ENCODE assay signal across 25 cellular contexts in the genomic region with DNA sequence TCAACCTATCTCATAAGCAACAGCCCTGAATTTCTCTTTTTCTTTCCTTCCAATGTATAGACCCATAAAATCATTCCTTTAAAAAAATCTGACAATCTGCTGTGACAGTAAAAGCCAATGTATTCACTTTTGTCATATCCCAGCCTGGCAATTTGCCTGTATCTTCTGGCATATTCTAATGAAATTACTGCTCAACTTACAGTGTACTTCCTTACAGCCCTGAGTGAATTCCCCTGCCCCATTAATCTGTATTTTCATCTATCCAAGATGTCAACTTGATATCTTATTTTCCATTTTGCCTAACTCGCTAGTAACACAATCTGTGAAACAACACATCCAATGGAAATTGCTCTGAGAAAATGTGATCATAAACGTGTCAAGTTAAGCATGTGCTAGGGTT. TPM values are rescaled to one million over a fixed set of nuclear protein-coding genes. Genes with fewer than 3 reads are reported as not detected.
DNase-seq lines count a peak whose midpoint lies in the region; ATAC-seq, FAIRE-seq and TF ChIP-seq lines count a peak whose summit lies in the region.
"Had no signal": no experiment of that assay in that cellular context is flagged by ENCODE, and none has a peak within 500 bp of the region (broad histone marks: within the 10 kb centered on the region; RNA-seq: fewer than 3 reads in every experiment).

No MANE protein-coding gene starts in this region.

- no peaks in the 10 kb centered on the region for H3K79me2 ChIP-seq in SK-N-SH (ENCODE audit: insufficient read depth)
- no peaks in the 10 kb centered on the region for H3K79me2 ChIP-seq in endothelial cell of umbilical vein (ENCODE audit: control insufficient read depth, insufficient read depth, low read length)

- dilution Hi-C loops in endothelial cell of umbilical vein (cut with MboI; ENCODE audit: extremely low pct_ligation_motif_present, low sequenced_read_pairs): no loop called here

- TF ChIP-seq EP300 in SK-N-SH (IDR thresholded peaks at IDR 0.05; ENCODE audit: borderline replicate concordance in 1 of 2, low read depth in 1 of 2, low read length in 1 of 2) (peak in 1 of 2 experiments; percentile 66; a peak in 1 of 4 replicates), transverse colon (IDR thresholded peaks at IDR 0.05; ENCODE audit: low read depth) (no peak)

- H2AFZ ChIP-seq in SK-N-SH (ENCODE audit: low read depth): no peak overlapping the region
- H2AFZ ChIP-seq in endothelial cell of umbilical vein (ENCODE audit: low read depth, low read length): no peak overlapping the region
- H2AFZ ChIP-seq: GM23248 had no signal

- no TSS peak for BruUV-seq in endothelial cell of umbilical vein (replicated peaks; lab: Mats Ljungman, UMichigan)

- FAIRE-seq in endothelial cell of umbilical vein (lab: Jason Lieb, UNC): no peak
- FAIRE-seq: A204.1, GM12891, GM19239, H1 had no signal

- H3F3A ChIP-seq in SK-N-SH (replicated peaks; ENCODE audit: insufficient read depth): no peaks in the 10 kb centered on the region

- H3K4me3 ChIP-seq in BE2C (ENCODE audit: low read depth, low read length) (no peak overlapping the region), LNCaP clone FGC (ENCODE audit: low read depth, low read length) (no peak overlapping the region), SK-N-SH (ENCODE audit: low read depth in 2 of 2, low read length in 1 of 2) (no peak overlapping the region), endothelial cell of umbilical vein (replicated peaks in 1 of 3; ENCODE audit: insufficient read depth in 1 of 3, low read depth in 1 of 3, low read length in 3 of 3) (no peak overlapping the region), transverse colon (no peak overlapping the region)
- H3K4me3 ChIP-seq: BLaER1 treated with 17β-estradiol and CSF1 and Interleukin-3, amounts not matched to agents 10 nM and 100 nM; GM23248 had no signal

- in situ Hi-C loops in transverse colon (cut with MboI; ENCODE audit: low pct_ligation_motif_present in 1 of 4, low pct_unique_long_range_greater_than_20kb in 1 of 4, low sequenced_read_pairs in 3 of 4): no loop called here

- TF ChIP-seq POLR2A in endothelial cell of umbilical vein (IDR thresholded peaks at IDR 0.05; ENCODE audit: low read depth, low read length) (no peak), transverse colon (IDR thresholded peaks at IDR 0.05) (no peak)

- no peak for TF ChIP-seq CTCF in BE2C (IDR thresholded peaks at IDR 0.05; ENCODE audit: low read depth, low read length)
- TF ChIP-seq CTCF in LNCaP clone FGC (IDR thresholded peaks at IDR 0.05; ENCODE audit: control insufficient read depth, extremely low read depth, insufficient read depth): no peak
- no peak for TF ChIP-seq CTCF in SK-N-SH (IDR thresholded peaks at IDR 0.05)
- no peak for TF ChIP-seq CTCF in endothelial cell of umbilical vein (IDR thresholded peaks at IDR 0.05; ENCODE audit: extremely low read depth in 1 of 2, insufficient read depth in 1 of 2, low read depth in 1 of 2, low read length in 2 of 2)
- no peak for TF ChIP-seq CTCF in transverse colon (IDR thresholded peaks at IDR 0.05)

- H4K20me1 ChIP-seq in SK-N-SH (ENCODE audit: insufficient read depth) (no peaks in the 10 kb centered on the region), endothelial cell of umbilical vein (replicated peaks; ENCODE audit: control insufficient read depth, extremely low read depth, insufficient read depth, low read length) (no peaks in the 10 kb centered on the region)
- H4K20me1 ChIP-seq: BLaER1 treated with 17β-estradiol and CSF1 and Interleukin-3, amounts not matched to agents 10 nM and 100 nM had no signal

- H3K9me3 ChIP-seq in BE2C (no peaks in the 10 kb centered on the region), SK-N-SH (no peaks in the 10 kb centered on the region), endothelial cell of umbilical vein (replicated peaks; ENCODE audit: control insufficient read depth, insufficient read depth, low read length) (no peaks in the 10 kb centered on the region), transverse colon (no peaks in the 10 kb centered on the region)
- H3K9me3 ChIP-seq: BLaER1 treated with 17β-estradiol and CSF1 and Interleukin-3, amounts not matched to agents 10 nM and 100 nM had no signal

- no peak for ATAC-seq in GM18517 (IDR thresholded peaks at IDR 0.05; ENCODE audit: unreplicated experiment)

- 31% methylated on average over 2 of the region's 2 CpGs for WGBS in SK-N-SH (ENCODE audit: low lambda C conversion rate)
- WGBS in transverse colon (ENCODE audit: low coverage in 1 of 2), 2 donors: 73 to 83% methylated on average over 2 of the region's 2 CpGs

- H3K4me1 ChIP-seq in BE2C (peaks cover 12% of the 10 kb centered on the region), SK-N-SH (ENCODE audit: control insufficient read depth in 1 of 2, insufficient read depth in 2 of 2, low read depth in 1 of 2, low read length in 1 of 2) (peaks cover 0 to 17% of the 10 kb centered on the region in 2 experiments; a peak in 3 of 4 replicates), endothelial cell of umbilical vein (ENCODE audit: control insufficient read depth, extremely low read depth, insufficient read depth, low read length) (peaks cover 4% of the 10 kb centered on the region), transverse colon (peaks cover 0 to 14% (median 0%) of the 10 kb centered on the region in 4 donors)

- CTCF ChIA-PET in SK-N-SH (lab: Yijun Ruan, JAX): no interaction called here
- CTCF ChIA-PET in endothelial cell of umbilical vein (lab: Charles Lee): interaction anchor here (1.4 kb wide), 1 partner anchor 9 kb away, joined by 8 read pairs; no protein-coding TSS in a partner anchor

- POLR2A ChIA-PET in SK-N-SH (lab: Yijun Ruan, JAX) (no interaction called here), endothelial cell of umbilical vein (lab: Charles Lee) (no interaction called here)

- DNase-seq in BE2C (peak; percentile 31), LNCaP clone FGC (ENCODE audit: low read depth) (peak; percentile 56), SK-N-SH (no peak), endothelial cell of umbilical vein (ENCODE audit: low read depth, low spot score) (peak; percentile 18), globus pallidus (ENCODE audit: low spot score) (no peak), transverse colon (no peak)
- no peak for DNase-seq in activated CD4-positive, alpha-beta T cell treated with anti-CD3 and anti-CD28 coated beads, Interleukin-2, amount 50 U/mL, for 48 hours
- DNase-seq: Calu3; CD4-positive, alpha-beta T cell; CD8-positive, alpha-beta memory T cell; DMS53; DMS79 treated with DMSO at 0.1 percent for 48 hours; GF-D8; GM23248; H7; HCEC 1CT had no signal

- H3K9ac ChIP-seq in SK-N-SH (no peak overlapping the region), endothelial cell of umbilical vein (replicated peaks; ENCODE audit: extremely low read depth, insufficient read depth, low read length) (no peak overlapping the region)
- H3K9ac ChIP-seq: BLaER1 treated with 17β-estradiol and CSF1 and Interleukin-3, amounts not matched to agents 10 nM and 100 nM; GM23248 had no signal

- no peaks in the 10 kb centered on the region for H3K9me2 ChIP-seq in SK-N-SH

- H3K4me2 ChIP-seq in SK-N-SH (no peak overlapping the region), endothelial cell of umbilical vein (ENCODE audit: insufficient read depth, low read length) (no peak overlapping the region)
- H3K4me2 ChIP-seq: BLaER1 treated with 17β-estradiol and CSF1 and Interleukin-3, amounts not matched to agents 10 nM and 100 nM had no signal

- intact Hi-C loops in endothelial cell of umbilical vein (cut with micrococcal nuclease) (no loop called here), transverse colon (cut with DNase I; ENCODE audit: low total_unique reads) (no loop called here)

- no peaks in the 10 kb centered on the region for H3K9me1 ChIP-seq in endothelial cell of umbilical vein (replicated peaks; ENCODE audit: control insufficient read depth, extremely low read depth, insufficient read depth, low read length)

- H3K36me3 ChIP-seq in BE2C: no peaks in the 10 kb centered on the region
- no peaks in the 10 kb centered on the region for H3K36me3 ChIP-seq in SK-N-SH (replicated peaks in 1 of 2; ENCODE audit: control insufficient read depth in 1 of 2, insufficient read depth in 2 of 2, low read length in 1 of 2)
- H3K36me3 ChIP-seq in endothelial cell of umbilical vein (ENCODE audit: control insufficient read depth in 2 of 2, extremely low read depth in 1 of 2, insufficient read depth in 2 of 2, low read length in 2 of 2): no peaks in the 10 kb centered on the region
- no peaks in the 10 kb centered on the region for H3K36me3 ChIP-seq in transverse colon
- H3K36me3 ChIP-seq: BLaER1 treated with 17β-estradiol and CSF1 and Interleukin-3, amounts not matched to agents 10 nM and 100 nM had no signal

- H3K27me3 ChIP-seq in BE2C (no peaks in the 10 kb centered on the region), SK-N-SH (ENCODE audit: insufficient read depth) (no peaks in the 10 kb centered on the region), endothelial cell of umbilical vein (ENCODE audit: control insufficient read depth in 2 of 2, insufficient read depth in 2 of 2, low read length in 2 of 2) (no peaks in the 10 kb centered on the region), transverse colon (no peaks in the 10 kb centered on the region)
- H3K27me3 ChIP-seq: BLaER1 treated with 17β-estradiol and CSF1 and Interleukin-3, amounts not matched to agents 10 nM and 100 nM had no signal

- no peak overlapping the region for H3K27ac ChIP-seq in SK-N-SH (ENCODE audit: low read depth in 2 of 2, low read length in 1 of 2)
- no peak overlapping the region for H3K27ac ChIP-seq in endothelial cell of umbilical vein (ENCODE audit: insufficient read depth, low read depth, low read length)
- H3K27ac ChIP-seq in transverse colon: no peak overlapping the region
- H3K27ac ChIP-seq: BLaER1 treated with 17β-estradiol and CSF1 and Interleukin-3, amounts not matched to agents 10 nM and 100 nM; GM23248 had no signal

- TF ChIP-seq RAD21 in SK-N-SH (IDR thresholded peaks at IDR 0.05; ENCODE audit: low read length): no peak

TF ChIP-seq in SK-N-SH, 30 proteins besides CTCF, POLR2A, EP300 and RAD21 (continues in another document):
- peak; percentile 51 for TF ChIP-seq GATA2 (CRISPR knock-in tag; IDR thresholded peaks at IDR 0.05)

RNA-seq across cellular contexts. Expression of gene SERP2, which starts 18.0 kb away (rescaled TPM):
- polyA plus RNA-seq in BE2C (2012; ENCODE audit: insufficient read depth, insufficient read length, low read depth): 33.6 TPM
- 4.9 and 6.2 TPM in 2 replicates for polyA plus RNA-seq in SK-N-SH (2012; rRNA removed)
- 5.9 and 6.0 TPM in 2 replicates for polyA plus RNA-seq in SK-N-SH (2012; cell fraction: cytosol; rRNA removed)
- polyA plus RNA-seq in SK-N-SH (2012; cell fraction: nucleus; rRNA removed): 10.6 and 14.3 TPM in 2 replicates
- 0.85 TPM in 1 of 2 replicates, not detected in the other for total RNA-seq in endothelial cell of umbilical vein
- 0.29 and 0.30 TPM in 2 replicates for polyA plus RNA-seq in endothelial cell of umbilical vein
- polyA plus RNA-seq in endothelial cell of umbilical vein (2011; cell fraction: cytosol; rRNA removed): 0.31 and 0.35 TPM in 2 replicates
- polyA plus RNA-seq in endothelial cell of umbilical vein (2011; cell fraction: nucleus; rRNA removed): 0.20 and 0.59 TPM in 2 replicates
- 0.54 TPM in 1 of 2 replicates, not detected in the other for polyA plus RNA-seq in endothelial cell of umbilical vein (2012)
- polyA minus RNA-seq in endothelial cell of umbilical vein: 0.72 and 1.2 TPM in 2 replicates
- polyA minus RNA-seq in endothelial cell of umbilical vein (2011; cell fraction: cytosol; rRNA and poly(A)+ RNA removed): not detected
- 1.8 TPM in 1 of 2 replicates, not detected in the other for polyA minus RNA-seq in endothelial cell of umbilical vein (2011; cell fraction: nucleus; rRNA and poly(A)+ RNA removed)
- total RNA-seq in transverse colon: 1 to 10 TPM in 2 of 4 donors, not detected in 2; 1.8 to 2.4 TPM
- total RNA-seq: B cell; Calu3; CD4-positive, alpha-beta T cell; G401 had no signal
- polyA plus RNA-seq: CD14-positive monocyte had no signal

Comparison
In these comparisons a context has a peak if more than half of its experiments do, and no peak if none do; other contexts are left out.
1. DNase-seq: peak in BE2C (single experiment), LNCaP clone FGC (single experiment) and endothelial cell of umbilical vein (single experiment); none in SK-N-SH (single experiment), activated CD4-positive, alpha-beta T cell treated with anti-CD3 and anti-CD28 coated beads, Interleukin-2, amount 50 U/mL, for 48 hours (0 of 2), globus pallidus (single experiment) and transverse colon (single experiment).